ENCODE assay signal across 17 cellular contexts in genomic region chr2:143477724-143478443, GRCh38.
DNase-seq lines count a peak whose midpoint lies in the region; ATAC-seq and TF ChIP-seq lines count a peak whose summit lies in the region.
"Had no signal": no experiment of that assay in that cellular context is flagged by ENCODE, and none has a peak within 500 bp of the region (broad histone marks: within the 10 kb centered on the region; RNA-seq: fewer than 3 reads in every experiment).

No MANE protein-coding gene starts in this region.

- DNase-seq in OCI-M1 (lab: John Stamatoyannopoulos, UW) (peak; percentile 9), NCI-H1694 treated with DMSO at 0.1 percent for 48 hours (lab: John Stamatoyannopoulos, UW) (no peak), osteoblast (ENCODE audit: insufficient read length, low spot score, missing footprints) (no peak), NCI-H2081 (lab: John Stamatoyannopoulos, UW) (no peak)
- DNase-seq: effector memory CD4-positive, alpha-beta T cell; natural killer cell; NCI-H187 treated with DMSO at 0.1 percent for 48 hours; sigmoid colon had no signal

- no peaks in the 10 kb centered on the region for H3K9me3 ChIP-seq in osteoblast (ENCODE audit: low read depth, low read length)
- H3K9me3 ChIP-seq: sigmoid colon, SJSA1 had no signal

- H3K27ac ChIP-seq in osteoblast (ENCODE audit: low read depth, low read length), result no peak overlapping the region
- H3K27ac ChIP-seq: sigmoid colon, SJSA1, VCaP had no signal

- H3K4me3 Mint-ChIP-seq in nephron, result no peak overlapping the region
- H3K4me3 Mint-ChIP-seq: activated T-helper 1 cell treated with anti-CD3 and anti-CD28 coated beads, Interleukin-12 subunit alpha, Interleukin-12 subunit beta, Interleukin-2, Interleukin-4 antibody, amounts not matched to agents 30 ng/mL and 10 ng/mL and 1 ng/mL, durations not matched to agents 14 hours and 24 hours and 36 hours; brain; GM23338; natural killer cell had no signal

- no peaks in the 10 kb centered on the region for H3K36me3 Mint-ChIP-seq in nephron (ENCODE audit: low read depth)
- H3K36me3 Mint-ChIP-seq: brain, natural killer cell had no signal

- H3K79me2 ChIP-seq in osteoblast (ENCODE audit: insufficient read depth, low read length), result no peaks in the 10 kb centered on the region

- no peaks in the 10 kb centered on the region for H3K27me3 ChIP-seq in osteoblast (ENCODE audit: insufficient read depth, low read length)
- H3K27me3 ChIP-seq: sigmoid colon, SJSA1 had no signal

- peak overlapping the region in 2 of 3 experiments; percentile 65 to 98 for H3K27ac Mint-ChIP-seq in nephron
- H3K27ac Mint-ChIP-seq: activated T-helper 1 cell treated with anti-CD3 and anti-CD28 coated beads, Interleukin-12 subunit alpha, Interleukin-12 subunit beta, Interleukin-2, Interleukin-4 antibody, amounts not matched to agents 30 ng/mL and 10 ng/mL and 1 ng/mL, durations not matched to agents 14 hours and 24 hours and 36 hours; GM23338; natural killer cell had no signal

- H2AFZ ChIP-seq in osteoblast (ENCODE audit: low read length), result no peak overlapping the region
- H2AFZ ChIP-seq: GM23338 had no signal

- H3K4me1 ChIP-seq in osteoblast (ENCODE audit: insufficient read depth, low read length), result peaks cover 11% of the 10 kb centered on the region

- H3K36me3 ChIP-seq in osteoblast (ENCODE audit: insufficient read depth, low read length), result no peaks in the 10 kb centered on the region
- H3K36me3 ChIP-seq: sigmoid colon, SJSA1 had no signal

- H3K4me2 ChIP-seq in osteoblast (ENCODE audit: insufficient read depth, low read length), result no peak overlapping the region
- H3K4me2 ChIP-seq: GM23338 had no signal

- no peaks in the 10 kb centered on the region for H3K9me3 Mint-ChIP-seq in nephron
- H3K9me3 Mint-ChIP-seq: activated T-helper 1 cell treated with anti-CD3 and anti-CD28 coated beads, Interleukin-12 subunit alpha, Interleukin-12 subunit beta, Interleukin-2, Interleukin-4 antibody, amounts not matched to agents 30 ng/mL and 10 ng/mL and 1 ng/mL, durations not matched to agents 14 hours and 24 hours and 36 hours; GM23338; natural killer cell had no signal

- peaks cover 80% of the 10 kb centered on the region for H3K4me1 Mint-ChIP-seq in nephron

- no peaks in the 10 kb centered on the region for H3K27me3 Mint-ChIP-seq in nephron (ENCODE audit: low read depth)
- H3K27me3 Mint-ChIP-seq: brain had no signal

- ATAC-seq in GM18511 (IDR thresholded peaks at IDR 0.05; ENCODE audit: unreplicated experiment) (peak; percentile 57), GM21423 (IDR thresholded peaks at IDR 0.05; ENCODE audit: unreplicated experiment) (peak; percentile 50)
- ATAC-seq: GM23338, HepG2 had no signal

- no peak overlapping the region for H3K4me3 ChIP-seq in osteoblast (ENCODE audit: insufficient read depth, low read length)
- H3K4me3 ChIP-seq: GM23338, sigmoid colon, SJSA1 had no signal

- no peaks in the 10 kb centered on the region for H4K20me1 ChIP-seq in osteoblast (ENCODE audit: insufficient read depth, low read length)

- TF ChIP-seq CTCF in nephron (IDR thresholded peaks at IDR 0.05; ENCODE audit: unreplicated experiment in 3 of 3), result no peak
- TF ChIP-seq CTCF in osteoblast (IDR thresholded peaks at IDR 0.05; ENCODE audit: extremely low read depth, low read depth, low read length), result no peak
